20 cellular contexts compared by ENCODE assay signal in genomic region chr19:14102102-14102696, GRCh38. TPM values are rescaled to one million over a fixed set of nuclear protein-coding genes. Genes with fewer than 3 reads are reported as not detected.
DNase-seq lines count a peak whose midpoint lies in the region; ATAC-seq and TF ChIP-seq lines count a peak whose summit lies in the region.
"Had no signal": no experiment of that assay in that cellular context is flagged by ENCODE, and none has a peak within 500 bp of the region (broad histone marks: within the 10 kb centered on the region; RNA-seq: fewer than 3 reads in every experiment).

No MANE protein-coding gene starts in this region.

- in situ Hi-C loops in G401 (cut with HindIII; ENCODE audit: low sequenced_read_pairs): no loop called here

- ATAC-seq in Right ventricle myocardium superior (ENCODE audit: poor library complexity) (peak; percentile 2), HG03342 (IDR thresholded peaks at IDR 0.05; ENCODE audit: unreplicated experiment) (no peak)
- ATAC-seq: SK-N-SH treated with all-trans-retinoic acid at 6 μM for 48 hours had no signal

- no peak for TF ChIP-seq CTCF in adrenal gland (IDR thresholded peaks at IDR 0.05)
- no peak for TF ChIP-seq CTCF in left ventricle myocardium inferior (IDR thresholded peaks at IDR 0.05; ENCODE audit: borderline replicate concordance)

- H3K36me3 ChIP-seq in adrenal gland (replicated peaks in 1 of 2) (peaks cover 0 to 92% of the 10 kb centered on the region in 2 donors), left ventricle myocardium inferior (peaks cover 96% of the 10 kb centered on the region)

- intact Hi-C loops in Right ventricle myocardium superior (cut with DNase I) (no loop called here), cardiac septum (cut with DNase I) (no loop called here), adrenal gland (cut with DNase I) (no loop called here), left ventricle myocardium inferior (cut with micrococcal nuclease) (no loop called here)

- no peak for DNase-seq in Right ventricle myocardium superior
- no peak for DNase-seq in cardiac septum (ENCODE audit: low spot score)
- DNase-seq in adrenal gland: peak in 4 of 7 donors; percentile 26 to 66 (median 62)
- no peak for DNase-seq in left ventricle myocardium inferior
- no peak for DNase-seq in activated CD4-positive, alpha-beta T cell treated with anti-CD3 and anti-CD28 coated beads, Interleukin-2, amount 50 U/mL, for 1 hour
- no peak for DNase-seq in G401 (ENCODE audit: low spot score)
- DNase-seq in AG08395 (ENCODE audit: low spot score): no peak
- DNase-seq: COR-L47, H7, Kasumi-1, MV-4-11, NCI-H1436, NCI-H2029 treated with DMSO at 0.1 percent for 48 hours, NCI-H524, OCI-M1, SHP77 had no signal

- no peak for TF ChIP-seq POLR2A in adrenal gland (IDR thresholded peaks at IDR 0.05)

- H3K9me3 ChIP-seq in adrenal gland (replicated peaks in 1 of 3) (no peaks in the 10 kb centered on the region), left ventricle myocardium inferior (replicated peaks) (no peaks in the 10 kb centered on the region)

- H3K27me3 ChIP-seq in adrenal gland (no peaks in the 10 kb centered on the region), left ventricle myocardium inferior (ENCODE audit: low read depth) (no peaks in the 10 kb centered on the region)

- H3K27ac ChIP-seq in adrenal gland (peak overlapping the region in 4 of 5 donors; percentile 2 to 40 (median 26)), left ventricle myocardium inferior (replicated peaks) (peak overlapping the region; percentile 60)

- H3K4me3 ChIP-seq in adrenal gland: no peak overlapping the region
- H3K4me3 ChIP-seq in left ventricle myocardium inferior: no peak overlapping the region

- 41 to 53% (median 50%) methylated on average over 8 to 11 of the region's 11 CpGs for WGBS in adrenal gland, 4 donors

- H3K4me1 ChIP-seq in adrenal gland (replicated peaks in 1 of 2) (peaks cover 7 to 19% of the 10 kb centered on the region in 2 donors), left ventricle myocardium inferior (peaks cover 32% of the 10 kb centered on the region)

RNA-seq across cellular contexts. Expression of gene SAMD1, which starts 11.6 kb away (rescaled TPM):
- total RNA-seq in Right ventricle myocardium superior (51.1 TPM), cardiac septum (41.8 TPM), adrenal gland (10 to 100 TPM; 13.2 to 40.6 (median 27.2) TPM), left ventricle myocardium inferior (46.7 TPM)
- 10 to 100 TPM; 10.0 to 41.9 (median 28.4) TPM for polyA plus RNA-seq in adrenal gland
- 162 and 188 TPM in 2 replicates for total RNA-seq in G401 (2014; rRNA removed; shearing (Covaris generic))

RNA-seq across cellular contexts. Expression of gene PRKACA, which starts 15.4 kb away (rescaled TPM):
- total RNA-seq in Right ventricle myocardium superior (460 TPM), cardiac septum (487 TPM), adrenal gland (100 to 1,000 TPM; 106 to 457 (median 189) TPM), left ventricle myocardium inferior (465 TPM)
- 100 to 1,000 TPM; 145 to 352 (median 155) TPM for polyA plus RNA-seq in adrenal gland
- 31.8 and 37.7 TPM in 2 replicates for total RNA-seq in G401 (2014; rRNA removed; shearing (Covaris generic))

RNA-seq across cellular contexts. Expression of gene C19orf67, which starts 16.6 kb away (rescaled TPM):
- total RNA-seq in Right ventricle myocardium superior: not detected
- not detected for total RNA-seq in cardiac septum
- total RNA-seq in adrenal gland: not detected
- polyA plus RNA-seq in adrenal gland: not detected
- total RNA-seq in left ventricle myocardium inferior: not detected
- total RNA-seq in G401 (2014; rRNA removed; shearing (Covaris generic)): not detected in 2 replicates
- total RNA-seq: A172 had no signal
- polyA plus RNA-seq: CD14-positive monocyte had no signal

RNA-seq across cellular contexts. Expression of gene MISP3, which starts 29.6 kb away (rescaled TPM):
- total RNA-seq in Right ventricle myocardium superior: 7.9 TPM
- 7.9 TPM for total RNA-seq in cardiac septum
- total RNA-seq in adrenal gland: 10 to 100 TPM in 2 of 8 donors, 1 to 10 TPM in 6; 2.4 to 87.9 (median 3.2) TPM
- polyA plus RNA-seq in adrenal gland: 1 to 10 TPM; 1.7 to 9.8 (median 4.0) TPM
- 8.1 TPM for total RNA-seq in left ventricle myocardium inferior
- 2.8 and 4.6 TPM in 2 replicates for total RNA-seq in G401 (2014; rRNA removed; shearing (Covaris generic))

RNA-seq across cellular contexts. Expression of gene ASF1B, which starts 34.2 kb away (rescaled TPM):
- 1.00 TPM for total RNA-seq in Right ventricle myocardium superior
- total RNA-seq in cardiac septum: 0.70 TPM
- 1 to 10 TPM in 7 of 8 donors, under 1 TPM in 1; 0.48 to 8.2 (median 2.2) TPM for total RNA-seq in adrenal gland
- polyA plus RNA-seq in adrenal gland: 1 to 10 TPM in 1 of 3 donors, under 1 TPM in 2; 0.72 to 1.6 (median 0.74) TPM
- total RNA-seq in left ventricle myocardium inferior: 0.96 TPM
- 108 and 120 TPM in 2 replicates for total RNA-seq in G401 (2014; rRNA removed; shearing (Covaris generic))

Comparison
In these comparisons a context has a peak if more than half of its experiments do, and no peak if none do; other contexts are left out.
1. DNase-seq: peak in adrenal gland (4 of 7); none in Right ventricle myocardium superior (single experiment), cardiac septum (single experiment), left ventricle myocardium inferior (single experiment), activated CD4-positive, alpha-beta T cell treated with anti-CD3 and anti-CD28 coated beads, Interleukin-2, amount 50 U/mL, for 1 hour (single experiment), G401 (single experiment) and AG08395 (single experiment).